In genomic region chr4:141022221-141022760, GRCh38 we compare ENCODE assay signal across 28 cellular contexts.
DNase-seq lines count a peak whose midpoint lies in the region; TF ChIP-seq lines count a peak whose summit lies in the region.
"Had no signal": no experiment of that assay in that cellular context is flagged by ENCODE, and none has a peak within 500 bp of the region (broad histone marks: within the 10 kb centered on the region; RNA-seq: fewer than 3 reads in every experiment).

No MANE protein-coding gene starts in this region.

- H3K9ac ChIP-seq in adipocyte (ENCODE audit: low read length) (no peak overlapping the region), neural progenitor cell (no peak overlapping the region), Karpas-422 (ENCODE audit: low read length) (no peak overlapping the region)

- H3K4me2 ChIP-seq in neural progenitor cell (no peak overlapping the region), Karpas-422 (ENCODE audit: low read depth, low read length, poor library complexity, severe bottlenecking) (no peak overlapping the region)

- peaks cover 10% of the 10 kb centered on the region for H3K4me1 ChIP-seq in adipocyte (ENCODE audit: control insufficient read depth, insufficient read depth, low read length)
- H3K4me1 ChIP-seq in neural progenitor cell: no peaks in the 10 kb centered on the region
- H3K4me1 ChIP-seq in Karpas-422 (ENCODE audit: low read length): peaks cover 8% of the 10 kb centered on the region
- H3K4me1 ChIP-seq: left lung had no signal

- peaks cover 12% of the 10 kb centered on the region for H3K4me1 Mint-ChIP-seq in neural progenitor cell
- H3K4me1 Mint-ChIP-seq: stimulated activated naive CD8-positive, alpha-beta T cell treated with anti-CD3 and anti-CD28 coated beads, Interleukin-15, amount 100 ng/mL, for 72 hours had no signal

- H3K27ac ChIP-seq in neural progenitor cell (no peak overlapping the region), Karpas-422 (ENCODE audit: low read length) (no peak overlapping the region), brain microvascular endothelial cell (no peak overlapping the region)
- H3K27ac ChIP-seq: C4-2B, left lung, RWPE1, spleen had no signal

- no peaks in the 10 kb centered on the region for H3K27me3 Mint-ChIP-seq in neural progenitor cell (ENCODE audit: insufficient read depth, low read depth)
- H3K27me3 Mint-ChIP-seq: activated CD8-positive, alpha-beta T cell treated with anti-CD3 and anti-CD28 coated beads for 36 hours; stimulated activated naive CD8-positive, alpha-beta T cell treated with anti-CD3 and anti-CD28 coated beads, Interleukin-15, amount 100 ng/mL, for 72 hours; type B pancreatic cell had no signal

- H4K20me1 ChIP-seq in neural progenitor cell (ENCODE audit: low read depth) (no peaks in the 10 kb centered on the region), Karpas-422 (ENCODE audit: insufficient read depth, low read depth, low read length) (no peaks in the 10 kb centered on the region)

- H3K9me2 ChIP-seq in Karpas-422 (replicated peaks; ENCODE audit: insufficient read depth, low read length): no peaks in the 10 kb centered on the region

- H3K9me3 ChIP-seq in adipocyte (ENCODE audit: control insufficient read depth, low read length): no peaks in the 10 kb centered on the region
- H3K9me3 ChIP-seq in neural progenitor cell (ENCODE audit: low read depth): no peaks in the 10 kb centered on the region
- H3K9me3 ChIP-seq in Karpas-422 (ENCODE audit: low read length): no peaks in the 10 kb centered on the region
- H3K9me3 ChIP-seq: left lung, spleen had no signal

- in situ Hi-C loops in brain microvascular endothelial cell (cut with HindIII; ENCODE audit: low pct_ligation_motif_present, low sequenced_read_pairs): no loop called here

- no peaks in the 10 kb centered on the region for H3K36me3 Mint-ChIP-seq in neural progenitor cell
- H3K36me3 Mint-ChIP-seq: type B pancreatic cell had no signal

- H3F3A ChIP-seq in neural progenitor cell (ENCODE audit: low read depth): no peaks in the 10 kb centered on the region

- H2AFZ ChIP-seq in neural progenitor cell (replicated peaks): peak overlapping the region; percentile 63
- H2AFZ ChIP-seq in Karpas-422 (ENCODE audit: low read length): no peak overlapping the region

- H3K27ac Mint-ChIP-seq in neural progenitor cell: no peak overlapping the region
- H3K27ac Mint-ChIP-seq: activated CD8-positive, alpha-beta T cell treated with anti-CD3 and anti-CD28 coated beads for 36 hours; stimulated activated naive CD8-positive, alpha-beta T cell treated with anti-CD3 and anti-CD28 coated beads, Interleukin-15, amount 100 ng/mL, for 72 hours had no signal

- H3K4me3 ChIP-seq in AG10803 (ENCODE audit: low read length): no peak overlapping the region
- no peak overlapping the region for H3K4me3 ChIP-seq in adipocyte (ENCODE audit: low read length)
- H3K4me3 ChIP-seq in neural progenitor cell: no peak overlapping the region
- no peak overlapping the region for H3K4me3 ChIP-seq in Karpas-422 (ENCODE audit: low read length)
- H3K4me3 ChIP-seq in brain microvascular endothelial cell (ENCODE audit: low read depth, low read length): no peak overlapping the region
- H3K4me3 ChIP-seq: left lung, spleen had no signal

- H3K36me3 ChIP-seq in adipocyte (ENCODE audit: control insufficient read depth, insufficient read depth, low read length, severe bottlenecking): no peaks in the 10 kb centered on the region
- no peaks in the 10 kb centered on the region for H3K36me3 ChIP-seq in neural progenitor cell
- no peaks in the 10 kb centered on the region for H3K36me3 ChIP-seq in Karpas-422 (ENCODE audit: insufficient read depth, low read length)
- H3K36me3 ChIP-seq in brain microvascular endothelial cell (replicated peaks): no peaks in the 10 kb centered on the region
- H3K36me3 ChIP-seq: left lung, spleen had no signal

- H3K4me3 Mint-ChIP-seq in neural progenitor cell: no peak overlapping the region
- H3K4me3 Mint-ChIP-seq: activated CD8-positive, alpha-beta T cell treated with anti-CD3 and anti-CD28 coated beads for 36 hours; activated T-cell treated with anti-CD3 and anti-CD28 coated beads, Interleukin-2, amount 50 U/mL, for 4 hours; neural crest cell; stimulated activated naive CD8-positive, alpha-beta T cell treated with anti-CD3 and anti-CD28 coated beads, Interleukin-15, amount 100 ng/mL, for 72 hours had no signal

- H3K9me3 Mint-ChIP-seq in neural progenitor cell: no peaks in the 10 kb centered on the region
- H3K9me3 Mint-ChIP-seq: activated CD8-positive, alpha-beta T cell treated with anti-CD3 and anti-CD28 coated beads for 36 hours; activated T-cell treated with anti-CD3 and anti-CD28 coated beads, Interleukin-2, amount 50 U/mL, for 4 hours; neural crest cell; stimulated activated naive CD8-positive, alpha-beta T cell treated with anti-CD3 and anti-CD28 coated beads, Interleukin-15, amount 100 ng/mL, for 72 hours; type B pancreatic cell had no signal

- H3K79me2 ChIP-seq in neural progenitor cell (ENCODE audit: low read depth) (no peaks in the 10 kb centered on the region), Karpas-422 (ENCODE audit: low read length) (no peaks in the 10 kb centered on the region)

- DNase-seq in AG10803 (ENCODE audit: low read depth) (peak; percentile 6), NCI-H1694 treated with DMSO at 0.1 percent for 48 hours (lab: John Stamatoyannopoulos, UW) (peak; percentile 89), adipocyte (ENCODE audit: low read depth) (peak; percentile 46), neural progenitor cell (ENCODE audit: low spot score) (no peak), Karpas-422 (no peak), brain microvascular endothelial cell (no peak), hepatic stellate cell (ENCODE audit: low spot score) (no peak)
- no peak for DNase-seq in activated T-cell treated with anti-CD3 and anti-CD28 coated beads, Interleukin-2, amount 50 U/mL, for 1 hour
- DNase-seq: activated CD8-positive, alpha-beta T cell treated with anti-CD3 and anti-CD28 coated beads for 36 hours; activated naive CD4-positive, alpha-beta T cell; activated T-cell treated with anti-CD3 and anti-CD28 coated beads, Interleukin-2, amount 50 U/mL, for 4 hours; amniotic stem cell; caudate nucleus; dermis blood vessel endothelial cell; GOT3; head of caudate nucleus; Kasumi-1; left lung; NCI-H2029; NCI-H526; spleen; stimulated activated CD4-positive, alpha-beta T cell treated with anti-CD3 and anti-CD28 coated beads, Interleukin-4, amount 100 ng/mL, for 24 hours; stimulated activated naive CD8-positive, alpha-beta T cell treated with anti-CD3 and anti-CD28 coated beads, Interleukin-15, amount 100 ng/mL, for 72 hours; T-helper 9 cell had no signal

- TF ChIP-seq CTCF in AG10803 (conservative IDR thresholded peaks at IDR 0.05; ENCODE audit: low read length): no peak
- no peak for TF ChIP-seq CTCF in neural progenitor cell (IDR thresholded peaks at IDR 0.05)
- TF ChIP-seq CTCF in brain microvascular endothelial cell (IDR thresholded peaks at IDR 0.05; ENCODE audit: low read depth, low read length, missing control alignments): no peak

- H3K27me3 ChIP-seq in adipocyte (replicated peaks; ENCODE audit: control insufficient read depth, insufficient read depth, low read length): no peaks in the 10 kb centered on the region
- H3K27me3 ChIP-seq in neural progenitor cell: no peaks in the 10 kb centered on the region
- no peaks in the 10 kb centered on the region for H3K27me3 ChIP-seq in Karpas-422 (ENCODE audit: low read length)
- H3K27me3 ChIP-seq in brain microvascular endothelial cell (replicated peaks): no peaks in the 10 kb centered on the region
- H3K27me3 ChIP-seq: left lung, spleen had no signal

Comparison
In these comparisons a context has a peak if more than half of its experiments do, and no peak if none do; other contexts are left out.
1. DNase-seq: peak in AG10803 (single experiment), NCI-H1694 treated with DMSO at 0.1 percent for 48 hours (single experiment) and adipocyte (single experiment); none in neural progenitor cell (single experiment), activated T-cell treated with anti-CD3 and anti-CD28 coated beads, Interleukin-2, amount 50 U/mL, for 1 hour (single experiment), Karpas-422 (single experiment), brain microvascular endothelial cell (single experiment) and hepatic stellate cell (single experiment).